ENCODE assay signal across 1 cellular context in the genomic region with DNA sequence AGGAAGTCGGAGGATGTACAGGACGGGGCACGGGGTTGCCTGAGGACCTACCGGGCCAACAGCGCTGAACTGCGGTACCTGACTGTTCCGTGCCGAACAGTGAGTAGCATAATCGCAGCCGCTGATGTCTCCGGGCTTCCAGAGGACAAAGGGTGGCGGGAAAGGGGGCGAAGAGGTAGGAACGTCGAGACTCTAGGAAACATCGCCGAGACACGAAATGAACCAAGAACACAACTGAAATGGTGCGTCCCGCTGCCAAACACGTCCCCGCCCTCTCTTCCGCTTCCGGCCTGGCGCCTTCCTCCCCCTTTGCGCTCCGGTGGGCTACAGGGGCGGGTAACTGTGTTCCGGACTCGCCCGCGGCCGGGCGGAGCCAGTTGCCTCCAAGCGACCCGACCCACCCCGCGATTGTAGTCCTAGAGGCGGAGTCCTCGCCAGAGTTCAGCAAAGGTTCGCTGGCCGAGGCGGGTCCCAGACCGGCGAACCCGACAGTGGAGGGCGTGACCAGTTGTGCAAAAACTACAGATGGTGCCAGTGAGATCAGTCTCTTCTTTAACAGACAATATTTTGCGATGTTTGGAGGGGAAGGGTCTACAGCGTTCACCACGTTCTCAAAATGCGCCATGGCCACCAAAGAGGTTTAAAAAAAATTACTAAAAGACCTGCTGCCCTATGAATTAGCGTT.
TF ChIP-seq lines count a peak whose summit lies in the region.

A gene (minus strand): TSS at position 257 of the 685 bp plus-strand sequence. CDS start 54 bp downstream, at position 203.

TF ChIP-seq in K562, 482 proteins besides CTCF, POLR2A, EP300 and RAD21 (continued from another document and continues in another):
- peak; percentile 80 for TF ChIP-seq NR2C1 (IDR thresholded peaks at IDR 0.05)
- TF ChIP-seq NR2C1 (tag; IDR thresholded peaks at IDR 0.05) = peak; percentile 86
- TF ChIP-seq ZNF24 (IDR thresholded peaks at IDR 0.05) = peak; percentile 83
- peak; percentile 71; the same call in 1 of the 2 replicates for TF ChIP-seq SNIP1 (IDR thresholded peaks at IDR 0.05; ENCODE audit: low read depth)
- TF ChIP-seq, protein P1, sequence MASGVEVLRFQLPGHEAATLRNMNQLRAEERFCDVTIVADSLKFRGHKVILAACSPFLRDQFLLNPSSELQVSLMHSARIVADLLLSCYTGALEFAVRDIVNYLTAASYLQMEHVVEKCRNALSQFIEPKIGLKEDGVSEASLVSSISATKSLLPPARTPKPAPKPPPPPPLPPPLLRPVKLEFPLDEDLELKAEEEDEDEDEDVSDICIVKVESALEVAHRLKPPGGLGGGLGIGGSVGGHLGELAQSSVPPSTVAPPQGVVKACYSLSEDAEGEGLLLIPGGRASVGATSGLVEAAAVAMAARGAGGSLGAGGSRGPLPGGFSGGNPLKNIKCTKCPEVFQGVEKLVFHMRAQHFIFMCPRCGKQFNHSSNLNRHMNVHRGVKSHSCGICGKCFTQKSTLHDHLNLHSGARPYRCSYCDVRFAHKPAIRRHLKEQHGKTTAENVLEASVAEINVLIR (CRISPR knock-in tag; IDR thresholded peaks at IDR 0.05) = no peak
- no peak for TF ChIP-seq ZFPM2 (CRISPR knock-in tag; IDR thresholded peaks at IDR 0.05)
- TF ChIP-seq FIP1L1 (IDR thresholded peaks at IDR 0.05; ENCODE audit: low read depth, low read length, poor library complexity, severe bottlenecking) = peak; percentile 66
- TF ChIP-seq RBBP5 (IDR thresholded peaks at IDR 0.05; ENCODE audit: borderline replicate concordance, insufficient read depth, low read length, poor library complexity, severe bottlenecking) = peak; percentile 81
- TF ChIP-seq, protein P2, sequence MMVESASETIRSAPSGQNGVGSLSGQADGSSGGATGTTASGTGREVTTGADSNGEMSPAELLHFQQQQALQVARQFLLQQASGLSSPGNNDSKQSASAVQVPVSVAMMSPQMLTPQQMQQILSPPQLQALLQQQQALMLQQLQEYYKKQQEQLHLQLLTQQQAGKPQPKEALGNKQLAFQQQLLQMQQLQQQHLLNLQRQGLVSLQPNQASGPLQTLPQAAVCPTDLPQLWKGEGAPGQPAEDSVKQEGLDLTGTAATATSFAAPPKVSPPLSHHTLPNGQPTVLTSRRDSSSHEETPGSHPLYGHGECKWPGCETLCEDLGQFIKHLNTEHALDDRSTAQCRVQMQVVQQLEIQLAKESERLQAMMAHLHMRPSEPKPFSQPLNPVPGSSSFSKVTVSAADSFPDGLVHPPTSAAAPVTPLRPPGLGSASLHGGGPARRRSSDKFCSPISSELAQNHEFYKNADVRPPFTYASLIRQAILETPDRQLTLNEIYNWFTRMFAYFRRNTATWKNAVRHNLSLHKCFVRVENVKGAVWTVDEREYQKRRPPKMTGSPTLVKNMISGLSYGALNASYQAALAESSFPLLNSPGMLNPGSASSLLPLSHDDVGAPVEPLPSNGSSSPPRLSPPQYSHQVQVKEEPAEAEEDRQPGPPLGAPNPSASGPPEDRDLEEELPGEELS (CRISPR knock-in tag; IDR thresholded peaks at IDR 0.05; ENCODE audit: borderline replicate concordance) = no peak
- TF ChIP-seq IRF2 (CRISPR knock-in tag; IDR thresholded peaks at IDR 0.05) = no peak
- TF ChIP-seq MECOM (CRISPR knock-in tag; IDR thresholded peaks at IDR 0.05) = no peak
- TF ChIP-seq ZNF586 (CRISPR knock-in tag; conservative IDR thresholded peaks at IDR 0.05) = no peak
- TF ChIP-seq ZBTB1 (CRISPR knock-in tag; IDR thresholded peaks at IDR 0.05; ENCODE audit: borderline replicate concordance, low read depth) = no peak
- TF ChIP-seq SIN3B (IDR thresholded peaks at IDR 0.05; ENCODE audit: low read depth) = peak; percentile 93
- peak; percentile 65; the same call in 1 of the 2 replicates for TF ChIP-seq MBD2 (IDR thresholded peaks at IDR 0.05; ENCODE audit: borderline replicate concordance, low read depth)
- TF ChIP-seq CBX5 (IDR thresholded peaks at IDR 0.05; ENCODE audit: borderline replicate concordance, low read depth) = no peak; the same call in 1 of the 2 replicates
- 0 out of 2 replicates have a peak, but pooled peaks have one; percentile 11 for TF ChIP-seq SPI1 (IDR thresholded peaks at IDR 0.05; ENCODE audit: borderline replicate concordance, low read depth, low read length)
- TF ChIP-seq ZC3H11A (IDR thresholded peaks at IDR 0.05; ENCODE audit: low read depth, low read length) = 0 out of 2 replicates have a peak, but pooled peaks have one; percentile 87
- TF ChIP-seq DPF2 (IDR thresholded peaks at IDR 0.05) = peak; percentile 35; the same call in 1 of the 2 replicates
- TF ChIP-seq HNRNPK (IDR thresholded peaks at IDR 0.05; ENCODE audit: low read depth, low read length, poor library complexity, severe bottlenecking) = no peak
- no peak for TF ChIP-seq SRF (CRISPR knock-in tag; IDR thresholded peaks at IDR 0.05)
- TF ChIP-seq, protein P3, sequence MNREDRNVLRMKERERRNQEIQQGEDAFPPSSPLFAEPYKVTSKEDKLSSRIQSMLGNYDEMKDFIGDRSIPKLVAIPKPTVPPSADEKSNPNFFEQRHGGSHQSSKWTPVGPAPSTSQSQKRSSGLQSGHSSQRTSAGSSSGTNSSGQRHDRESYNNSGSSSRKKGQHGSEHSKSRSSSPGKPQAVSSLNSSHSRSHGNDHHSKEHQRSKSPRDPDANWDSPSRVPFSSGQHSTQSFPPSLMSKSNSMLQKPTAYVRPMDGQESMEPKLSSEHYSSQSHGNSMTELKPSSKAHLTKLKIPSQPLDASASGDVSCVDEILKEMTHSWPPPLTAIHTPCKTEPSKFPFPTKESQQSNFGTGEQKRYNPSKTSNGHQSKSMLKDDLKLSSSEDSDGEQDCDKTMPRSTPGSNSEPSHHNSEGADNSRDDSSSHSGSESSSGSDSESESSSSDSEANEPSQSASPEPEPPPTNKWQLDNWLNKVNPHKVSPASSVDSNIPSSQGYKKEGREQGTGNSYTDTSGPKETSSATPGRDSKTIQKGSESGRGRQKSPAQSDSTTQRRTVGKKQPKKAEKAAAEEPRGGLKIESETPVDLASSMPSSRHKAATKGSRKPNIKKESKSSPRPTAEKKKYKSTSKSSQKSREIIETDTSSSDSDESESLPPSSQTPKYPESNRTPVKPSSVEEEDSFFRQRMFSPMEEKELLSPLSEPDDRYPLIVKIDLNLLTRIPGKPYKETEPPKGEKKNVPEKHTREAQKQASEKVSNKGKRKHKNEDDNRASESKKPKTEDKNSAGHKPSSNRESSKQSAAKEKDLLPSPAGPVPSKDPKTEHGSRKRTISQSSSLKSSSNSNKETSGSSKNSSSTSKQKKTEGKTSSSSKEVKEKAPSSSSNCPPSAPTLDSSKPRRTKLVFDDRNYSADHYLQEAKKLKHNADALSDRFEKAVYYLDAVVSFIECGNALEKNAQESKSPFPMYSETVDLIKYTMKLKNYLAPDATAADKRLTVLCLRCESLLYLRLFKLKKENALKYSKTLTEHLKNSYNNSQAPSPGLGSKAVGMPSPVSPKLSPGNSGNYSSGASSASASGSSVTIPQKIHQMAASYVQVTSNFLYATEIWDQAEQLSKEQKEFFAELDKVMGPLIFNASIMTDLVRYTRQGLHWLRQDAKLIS (CRISPR knock-in tag; IDR thresholded peaks at IDR 0.05) = 0 out of 2 replicates have a peak, but pooled peaks have one; percentile 62
- peak; percentile 82; the same call in 1 of the 2 replicates for TF ChIP-seq TOE1 (IDR thresholded peaks at IDR 0.05; ENCODE audit: borderline replicate concordance)
- TF ChIP-seq TOE1 (CRISPR knock-in tag; IDR thresholded peaks at IDR 0.05; ENCODE audit: borderline replicate concordance, low read depth) = no peak
- no peak for TF ChIP-seq ZNF217 (CRISPR knock-in tag; IDR thresholded peaks at IDR 0.05)
- no peak for TF ChIP-seq ZNF124 (CRISPR knock-in tag; IDR thresholded peaks at IDR 0.05)
- peak; percentile 100 for TF ChIP-seq GABPA (tag; conservative IDR thresholded peaks at IDR 0.05; ENCODE audit: low read depth)
- TF ChIP-seq XRCC3 (IDR thresholded peaks at IDR 0.05) = no peak
- TF ChIP-seq POLR2AphosphoS5 (IDR thresholded peaks at IDR 0.05; ENCODE audit: control insufficient read depth, insufficient read depth, low read depth, low read length) = 0 out of 2 replicates have a peak, but pooled peaks have one; percentile 58
- TF ChIP-seq TCF3 (CRISPR knock-in tag; IDR thresholded peaks at IDR 0.05) = no peak
- TF ChIP-seq SMAD1 (IDR thresholded peaks at IDR 0.05; ENCODE audit: low read depth, low read length, partially characterized antibody) = no peak
- TF ChIP-seq ZNF324 (CRISPR knock-in tag; IDR thresholded peaks at IDR 0.05) = no peak
- TF ChIP-seq, protein P4, sequence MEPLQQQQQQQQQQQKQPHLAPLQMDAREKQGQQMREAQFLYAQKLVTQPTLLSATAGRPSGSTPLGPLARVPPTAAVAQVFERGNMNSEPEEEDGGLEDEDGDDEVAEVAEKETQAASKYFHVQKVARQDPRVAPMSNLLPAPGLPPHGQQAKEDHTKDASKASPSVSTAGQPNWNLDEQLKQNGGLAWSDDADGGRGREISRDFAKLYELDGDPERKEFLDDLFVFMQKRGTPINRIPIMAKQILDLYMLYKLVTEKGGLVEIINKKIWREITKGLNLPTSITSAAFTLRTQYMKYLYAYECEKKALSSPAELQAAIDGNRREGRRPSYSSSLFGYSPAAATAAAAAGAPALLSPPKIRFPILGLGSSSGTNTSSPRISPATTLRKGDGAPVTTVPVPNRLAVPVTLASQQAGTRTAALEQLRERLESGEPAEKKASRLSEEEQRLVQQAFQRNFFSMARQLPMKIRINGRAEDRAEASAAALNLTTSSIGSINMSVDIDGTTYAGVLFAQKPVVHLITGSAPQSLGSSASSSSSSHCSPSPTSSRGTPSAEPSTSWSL (CRISPR knock-in tag; IDR thresholded peaks at IDR 0.05; ENCODE audit: borderline replicate concordance) = no peak
- no peak for TF ChIP-seq PHB (CRISPR knock-in tag; IDR thresholded peaks at IDR 0.05)
- TF ChIP-seq, protein P5, sequence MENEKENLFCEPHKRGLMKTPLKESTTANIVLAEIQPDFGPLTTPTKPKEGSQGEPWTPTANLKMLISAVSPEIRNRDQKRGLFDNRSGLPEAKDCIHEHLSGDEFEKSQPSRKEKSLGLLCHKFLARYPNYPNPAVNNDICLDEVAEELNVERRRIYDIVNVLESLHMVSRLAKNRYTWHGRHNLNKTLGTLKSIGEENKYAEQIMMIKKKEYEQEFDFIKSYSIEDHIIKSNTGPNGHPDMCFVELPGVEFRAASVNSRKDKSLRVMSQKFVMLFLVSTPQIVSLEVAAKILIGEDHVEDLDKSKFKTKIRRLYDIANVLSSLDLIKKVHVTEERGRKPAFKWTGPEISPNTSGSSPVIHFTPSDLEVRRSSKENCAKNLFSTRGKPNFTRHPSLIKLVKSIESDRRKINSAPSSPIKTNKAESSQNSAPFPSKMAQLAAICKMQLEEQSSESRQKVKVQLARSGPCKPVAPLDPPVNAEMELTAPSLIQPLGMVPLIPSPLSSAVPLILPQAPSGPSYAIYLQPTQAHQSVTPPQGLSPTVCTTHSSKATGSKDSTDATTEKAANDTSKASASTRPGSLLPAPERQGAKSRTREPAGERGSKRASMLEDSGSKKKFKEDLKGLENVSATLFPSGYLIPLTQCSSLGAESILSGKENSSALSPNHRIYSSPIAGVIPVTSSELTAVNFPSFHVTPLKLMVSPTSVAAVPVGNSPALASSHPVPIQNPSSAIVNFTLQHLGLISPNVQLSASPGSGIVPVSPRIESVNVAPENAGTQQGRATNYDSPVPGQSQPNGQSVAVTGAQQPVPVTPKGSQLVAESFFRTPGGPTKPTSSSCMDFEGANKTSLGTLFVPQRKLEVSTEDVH (IDR thresholded peaks at IDR 0.05; ENCODE audit: low read depth, partially characterized antibody) = peak; percentile 95
- TF ChIP-seq, protein P6, sequence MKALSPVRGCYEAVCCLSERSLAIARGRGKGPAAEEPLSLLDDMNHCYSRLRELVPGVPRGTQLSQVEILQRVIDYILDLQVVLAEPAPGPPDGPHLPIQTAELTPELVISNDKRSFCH (CRISPR knock-in tag; IDR thresholded peaks at IDR 0.05) = no peak
- TF ChIP-seq, protein P6 (tag; IDR thresholded peaks at IDR 0.05) = peak; percentile 85
- peak in 2 of 3 experiments; percentile 66 to 71 for TF ChIP-seq YY1 (IDR thresholded peaks at IDR 0.05; ENCODE audit: borderline replicate concordance in 1 of 3, control insufficient read depth in 1 of 3, extremely low read depth in 1 of 3, insufficient read depth in 3 of 3, insufficient read length in 1 of 3, insufficient replicate concordance in 2 of 3, low read depth in 1 of 3, low read length in 2 of 3)
- peak; percentile 95 for TF ChIP-seq XRCC5 (IDR thresholded peaks at IDR 0.05; ENCODE audit: low read depth, low read length)
- TF ChIP-seq, protein P7, sequence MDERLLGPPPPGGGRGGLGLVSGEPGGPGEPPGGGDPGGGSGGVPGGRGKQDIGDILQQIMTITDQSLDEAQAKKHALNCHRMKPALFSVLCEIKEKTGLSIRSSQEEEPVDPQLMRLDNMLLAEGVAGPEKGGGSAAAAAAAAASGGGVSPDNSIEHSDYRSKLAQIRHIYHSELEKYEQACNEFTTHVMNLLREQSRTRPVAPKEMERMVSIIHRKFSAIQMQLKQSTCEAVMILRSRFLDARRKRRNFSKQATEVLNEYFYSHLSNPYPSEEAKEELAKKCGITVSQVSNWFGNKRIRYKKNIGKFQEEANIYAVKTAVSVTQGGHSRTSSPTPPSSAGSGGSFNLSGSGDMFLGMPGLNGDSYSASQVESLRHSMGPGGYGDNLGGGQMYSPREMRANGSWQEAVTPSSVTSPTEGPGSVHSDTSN (CRISPR knock-in tag; IDR thresholded peaks at IDR 0.05; ENCODE audit: low read depth) = no peak
- TF ChIP-seq, protein P7 (tag; conservative IDR thresholded peaks at IDR 0.05; ENCODE audit: low read depth) = no peak
- TF ChIP-seq, protein P8, sequence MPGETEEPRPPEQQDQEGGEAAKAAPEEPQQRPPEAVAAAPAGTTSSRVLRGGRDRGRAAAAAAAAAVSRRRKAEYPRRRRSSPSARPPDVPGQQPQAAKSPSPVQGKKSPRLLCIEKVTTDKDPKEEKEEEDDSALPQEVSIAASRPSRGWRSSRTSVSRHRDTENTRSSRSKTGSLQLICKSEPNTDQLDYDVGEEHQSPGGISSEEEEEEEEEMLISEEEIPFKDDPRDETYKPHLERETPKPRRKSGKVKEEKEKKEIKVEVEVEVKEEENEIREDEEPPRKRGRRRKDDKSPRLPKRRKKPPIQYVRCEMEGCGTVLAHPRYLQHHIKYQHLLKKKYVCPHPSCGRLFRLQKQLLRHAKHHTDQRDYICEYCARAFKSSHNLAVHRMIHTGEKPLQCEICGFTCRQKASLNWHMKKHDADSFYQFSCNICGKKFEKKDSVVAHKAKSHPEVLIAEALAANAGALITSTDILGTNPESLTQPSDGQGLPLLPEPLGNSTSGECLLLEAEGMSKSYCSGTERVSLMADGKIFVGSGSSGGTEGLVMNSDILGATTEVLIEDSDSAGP (CRISPR knock-in tag; IDR thresholded peaks at IDR 0.05) = no peak
- TF ChIP-seq BCOR (IDR thresholded peaks at IDR 0.05) = peak; percentile 46; the same call in 1 of the 2 replicates
- TF ChIP-seq JUNB (CRISPR knock-in tag; conservative IDR thresholded peaks at IDR 0.05) = no peak
- TF ChIP-seq RFX5 (IDR thresholded peaks at IDR 0.05; ENCODE audit: low read depth, low read length) = no peak
